In the genomic region with DNA sequence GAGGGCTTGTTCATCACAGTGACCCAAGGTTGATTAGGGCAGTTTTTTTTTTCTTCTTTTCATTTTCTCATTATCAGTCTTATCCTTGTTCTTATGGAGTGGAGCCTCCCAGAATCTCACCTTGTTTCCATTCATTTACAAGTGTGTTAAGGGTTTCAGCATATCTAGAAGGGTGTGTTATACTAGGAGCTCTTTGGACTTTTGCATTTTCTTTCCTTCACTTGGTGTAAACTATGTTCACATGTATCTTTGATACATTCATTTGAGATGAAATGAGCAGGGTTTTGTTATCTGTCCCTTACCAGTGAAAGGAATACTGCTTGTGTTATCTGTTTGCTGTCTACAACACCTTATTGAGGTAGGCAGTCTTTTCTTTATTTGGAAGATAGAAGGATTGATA, we compare ENCODE assay signal across 19 cellular contexts.
DNase-seq lines count a peak whose midpoint lies in the region; ATAC-seq and TF ChIP-seq lines count a peak whose summit lies in the region.
"Had no signal": no experiment of that assay in that cellular context is flagged by ENCODE, and none has a peak within 500 bp of the region (broad histone marks: within the 10 kb centered on the region; RNA-seq: fewer than 3 reads in every experiment).

No MANE protein-coding gene starts in this region.

- CTCF ChIA-PET in activated CD4-positive, alpha-beta memory T cell treated with anti-CD3 and anti-CD28 coated beads, Interleukin-2, amount 10 ng/mL, durations not matched to agents 7 days and 5 days (lab: Charles Lee), result no interaction called here
- CTCF ChIA-PET in activated CD4-positive, alpha-beta memory T cell treated with anti-CD3 and anti-CD28 coated beads for 36 hours (lab: Charles Lee), result interaction anchor here (0.9 to 1.2 kb wide), 2 partner anchors 33 to 810 kb away, joined by 3 read pairs; no protein-coding TSS in a partner anchor
- CTCF ChIA-PET in WTC11 (lab: Charles Lee), result no interaction called here

- TF ChIP-seq CTCF in WTC11 (IDR thresholded peaks at IDR 0.05), result no peak
- no peak for TF ChIP-seq CTCF in vagina (IDR thresholded peaks at IDR 0.05)

- H3K27me3 Mint-ChIP-seq in activated CD4-positive, alpha-beta memory T cell treated with anti-CD3 and anti-CD28 coated beads, Interleukin-2, amount 10 ng/mL, durations not matched to agents 7 days and 5 days, result no peaks in the 10 kb centered on the region
- no peaks in the 10 kb centered on the region for H3K27me3 Mint-ChIP-seq in activated CD4-positive, alpha-beta memory T cell treated with anti-CD3 and anti-CD28 coated beads for 36 hours
- H3K27me3 Mint-ChIP-seq in natural killer cell treated with Interleukin-12 subunit alpha and Interleukin-12 subunit beta and Interleukin-15 and Interleukin-18, amount 100 ng/mL, for 72 hours, result no peaks in the 10 kb centered on the region
- H3K27me3 Mint-ChIP-seq in WTC11 (ENCODE audit: low read depth), result no peaks in the 10 kb centered on the region
- H3K27me3 Mint-ChIP-seq: CD8-positive, alpha-beta memory T cell had no signal

- no peak overlapping the region for H3K4me3 Mint-ChIP-seq in activated CD4-positive, alpha-beta memory T cell treated with anti-CD3 and anti-CD28 coated beads, Interleukin-2, amount 10 ng/mL, durations not matched to agents 7 days and 5 days
- no peak overlapping the region for H3K4me3 Mint-ChIP-seq in activated CD4-positive, alpha-beta memory T cell treated with anti-CD3 and anti-CD28 coated beads for 36 hours
- H3K4me3 Mint-ChIP-seq in natural killer cell treated with Interleukin-12 subunit alpha and Interleukin-12 subunit beta and Interleukin-15 and Interleukin-18, amount 100 ng/mL, for 72 hours, result no peak overlapping the region
- H3K4me3 Mint-ChIP-seq in WTC11, result no peak overlapping the region
- H3K4me3 Mint-ChIP-seq: CD8-positive, alpha-beta memory T cell had no signal

- no peak for ATAC-seq in natural killer cell treated with Interleukin-12 subunit alpha and Interleukin-12 subunit beta and Interleukin-15 and Interleukin-18, amount 100 ng/mL, for 72 hours
- ATAC-seq in WTC11, result no peak

- no peak overlapping the region for H3K4me3 ChIP-seq in vagina
- H3K4me3 ChIP-seq: Peyer's patch, SJCRH30 had no signal

- H3K9me3 Mint-ChIP-seq in activated CD4-positive, alpha-beta memory T cell treated with anti-CD3 and anti-CD28 coated beads, Interleukin-2, amount 10 ng/mL, durations not matched to agents 7 days and 5 days, result no peaks in the 10 kb centered on the region
- H3K9me3 Mint-ChIP-seq in activated CD4-positive, alpha-beta memory T cell treated with anti-CD3 and anti-CD28 coated beads for 36 hours, result no peaks in the 10 kb centered on the region
- H3K9me3 Mint-ChIP-seq in natural killer cell treated with Interleukin-12 subunit alpha and Interleukin-12 subunit beta and Interleukin-15 and Interleukin-18, amount 100 ng/mL, for 72 hours, result no peaks in the 10 kb centered on the region
- H3K9me3 Mint-ChIP-seq in WTC11, result no peaks in the 10 kb centered on the region
- H3K9me3 Mint-ChIP-seq: CD8-positive, alpha-beta memory T cell had no signal

- intact Hi-C loops in activated CD4-positive, alpha-beta memory T cell treated with anti-CD3 and anti-CD28 coated beads for 36 hours (cut with micrococcal nuclease), result loop anchor here (1.0 to 10.0 kb wide), 3 partner anchors 257 to 814 kb away; a partner anchor contains a TSS
- intact Hi-C loops in vagina (cut with DNase I), result no loop called here

- no peak overlapping the region for H3K27ac ChIP-seq in vagina
- H3K27ac ChIP-seq: Peyer's patch, SJCRH30 had no signal

- no peaks in the 10 kb centered on the region for H3K36me3 ChIP-seq in vagina
- H3K36me3 ChIP-seq: Peyer's patch, SJCRH30 had no signal

- peaks cover 3% of the 10 kb centered on the region for H3K36me3 Mint-ChIP-seq in activated CD4-positive, alpha-beta memory T cell treated with anti-CD3 and anti-CD28 coated beads, Interleukin-2, amount 10 ng/mL, durations not matched to agents 7 days and 5 days (ENCODE audit: low read depth)
- H3K36me3 Mint-ChIP-seq in activated CD4-positive, alpha-beta memory T cell treated with anti-CD3 and anti-CD28 coated beads for 36 hours, result no peaks in the 10 kb centered on the region
- H3K36me3 Mint-ChIP-seq in natural killer cell treated with Interleukin-12 subunit alpha and Interleukin-12 subunit beta and Interleukin-15 and Interleukin-18, amount 100 ng/mL, for 72 hours, result no peaks in the 10 kb centered on the region
- H3K36me3 Mint-ChIP-seq in WTC11, result no peaks in the 10 kb centered on the region

- no peaks in the 10 kb centered on the region for H3K4me1 ChIP-seq in vagina
- H3K4me1 ChIP-seq: Peyer's patch, SJCRH30 had no signal

- no peaks in the 10 kb centered on the region for H3K27me3 ChIP-seq in vagina
- H3K27me3 ChIP-seq: Peyer's patch, SJCRH30 had no signal

- H3K4me1 Mint-ChIP-seq in activated CD4-positive, alpha-beta memory T cell treated with anti-CD3 and anti-CD28 coated beads, Interleukin-2, amount 10 ng/mL, durations not matched to agents 7 days and 5 days, result peaks cover 17% of the 10 kb centered on the region
- peaks cover 26% of the 10 kb centered on the region for H3K4me1 Mint-ChIP-seq in activated CD4-positive, alpha-beta memory T cell treated with anti-CD3 and anti-CD28 coated beads for 36 hours (ENCODE audit: low read depth)
- H3K4me1 Mint-ChIP-seq in natural killer cell treated with Interleukin-12 subunit alpha and Interleukin-12 subunit beta and Interleukin-15 and Interleukin-18, amount 100 ng/mL, for 72 hours (ENCODE audit: low read depth in 2 of 2), result peaks cover 17% of the 10 kb centered on the region in 2 donors
- H3K4me1 Mint-ChIP-seq in WTC11, result no peaks in the 10 kb centered on the region

- TF ChIP-seq POLR2A in vagina (IDR thresholded peaks at IDR 0.05), result no peak

- in situ Hi-C loops in G401 (cut with HindIII; ENCODE audit: low sequenced_read_pairs), result no loop called here

- DNase-seq in activated CD4-positive, alpha-beta memory T cell treated with anti-CD3 and anti-CD28 coated beads, Interleukin-2, amount 10 ng/mL, durations not matched to agents 7 days and 5 days, result no peak
- DNase-seq in activated CD4-positive, alpha-beta memory T cell treated with anti-CD3 and anti-CD28 coated beads for 36 hours, result no peak
- DNase-seq in G401 (ENCODE audit: low spot score) (peak; percentile 20), cerebellar cortex (ENCODE audit: low spot score) (peak; percentile 7), NCI-H82 treated with DMSO at 0.1 percent for 48 hours (lab: John Stamatoyannopoulos, UW; ENCODE audit: unreplicated experiment) (no peak), WTC11 (ENCODE audit: low spot score) (no peak), vagina (ENCODE audit: extremely low spot score in 2 of 2) (no peak)
- no peak for DNase-seq in natural killer cell treated with Interleukin-12 subunit alpha and Interleukin-12 subunit beta and Interleukin-15 and Interleukin-18, amount 100 ng/mL, for 72 hours (ENCODE audit: low spot score)
- DNase-seq: C1 segment of cervical spinal cord; Calu3; CD8-positive, alpha-beta memory T cell; GDM1; Karpas-422; NCI-H2081 treated with DMSO at 0.1 percent for 48 hours; NCI-H2171 treated with DMSO at 0.1 percent for 48 hours; NCI-H524 treated with DMSO at 0.1 percent for 48 hours; NCI-H82; Peyer's patch; SJCRH30 had no signal

- peak overlapping the region; percentile 28 for H3K27ac Mint-ChIP-seq in activated CD4-positive, alpha-beta memory T cell treated with anti-CD3 and anti-CD28 coated beads, Interleukin-2, amount 10 ng/mL, durations not matched to agents 7 days and 5 days
- H3K27ac Mint-ChIP-seq in activated CD4-positive, alpha-beta memory T cell treated with anti-CD3 and anti-CD28 coated beads for 36 hours, result no peak overlapping the region
- H3K27ac Mint-ChIP-seq in natural killer cell treated with Interleukin-12 subunit alpha and Interleukin-12 subunit beta and Interleukin-15 and Interleukin-18, amount 100 ng/mL, for 72 hours, result peak overlapping the region; percentile 49 to 73
- no peak overlapping the region for H3K27ac Mint-ChIP-seq in WTC11

- H3K9me3 ChIP-seq in vagina, result no peaks in the 10 kb centered on the region
- H3K9me3 ChIP-seq: Peyer's patch, SJCRH30 had no signal

- POLR2A ChIA-PET in activated CD4-positive, alpha-beta memory T cell treated with anti-CD3 and anti-CD28 coated beads, Interleukin-2, amount 10 ng/mL, durations not matched to agents 7 days and 5 days (lab: Charles Lee), result interaction anchor here (0.7 kb wide), 1 partner anchor 14 kb away, joined by 3 read pairs; no protein-coding TSS in a partner anchor
- POLR2A ChIA-PET in activated CD4-positive, alpha-beta memory T cell treated with anti-CD3 and anti-CD28 coated beads for 36 hours (lab: Charles Lee), result no interaction called here
- POLR2A ChIA-PET in WTC11 (lab: Charles Lee), result no interaction called here

TF ChIP-seq in WTC11, 78 proteins besides CTCF, POLR2A, EP300 and RAD21 (continues in another document):
- TF ChIP-seq GTF2I (CRISPR knock-in tag; conservative IDR thresholded peaks at IDR 0.05), result no peak
- no peak for TF ChIP-seq RELA (CRISPR knock-in tag; IDR thresholded peaks at IDR 0.05; ENCODE audit: borderline replicate concordance)
- TF ChIP-seq, protein P1, sequence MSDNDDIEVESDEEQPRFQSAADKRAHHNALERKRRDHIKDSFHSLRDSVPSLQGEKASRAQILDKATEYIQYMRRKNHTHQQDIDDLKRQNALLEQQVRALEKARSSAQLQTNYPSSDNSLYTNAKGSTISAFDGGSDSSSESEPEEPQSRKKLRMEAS (CRISPR knock-in tag; IDR thresholded peaks at IDR 0.05), result no peak
- no peak for TF ChIP-seq GRHL2 (CRISPR knock-in tag; IDR thresholded peaks at IDR 0.05; ENCODE audit: insufficient replicate concordance, severe bottlenecking)
- no peak for TF ChIP-seq NFE2L1 (CRISPR knock-in tag; IDR thresholded peaks at IDR 0.05)
- TF ChIP-seq NFYB (CRISPR knock-in tag; conservative IDR thresholded peaks at IDR 0.05; ENCODE audit: low read depth), result no peak
- TF ChIP-seq, protein P2, sequence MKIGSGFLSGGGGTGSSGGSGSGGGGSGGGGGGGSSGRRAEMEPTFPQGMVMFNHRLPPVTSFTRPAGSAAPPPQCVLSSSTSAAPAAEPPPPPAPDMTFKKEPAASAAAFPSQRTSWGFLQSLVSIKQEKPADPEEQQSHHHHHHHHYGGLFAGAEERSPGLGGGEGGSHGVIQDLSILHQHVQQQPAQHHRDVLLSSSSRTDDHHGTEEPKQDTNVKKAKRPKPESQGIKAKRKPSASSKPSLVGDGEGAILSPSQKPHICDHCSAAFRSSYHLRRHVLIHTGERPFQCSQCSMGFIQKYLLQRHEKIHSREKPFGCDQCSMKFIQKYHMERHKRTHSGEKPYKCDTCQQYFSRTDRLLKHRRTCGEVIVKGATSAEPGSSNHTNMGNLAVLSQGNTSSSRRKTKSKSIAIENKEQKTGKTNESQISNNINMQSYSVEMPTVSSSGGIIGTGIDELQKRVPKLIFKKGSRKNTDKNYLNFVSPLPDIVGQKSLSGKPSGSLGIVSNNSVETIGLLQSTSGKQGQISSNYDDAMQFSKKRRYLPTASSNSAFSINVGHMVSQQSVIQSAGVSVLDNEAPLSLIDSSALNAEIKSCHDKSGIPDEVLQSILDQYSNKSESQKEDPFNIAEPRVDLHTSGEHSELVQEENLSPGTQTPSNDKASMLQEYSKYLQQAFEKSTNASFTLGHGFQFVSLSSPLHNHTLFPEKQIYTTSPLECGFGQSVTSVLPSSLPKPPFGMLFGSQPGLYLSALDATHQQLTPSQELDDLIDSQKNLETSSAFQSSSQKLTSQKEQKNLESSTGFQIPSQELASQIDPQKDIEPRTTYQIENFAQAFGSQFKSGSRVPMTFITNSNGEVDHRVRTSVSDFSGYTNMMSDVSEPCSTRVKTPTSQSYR (CRISPR knock-in tag; IDR thresholded peaks at IDR 0.05), result no peak

Comparison
In these comparisons a context has a peak if more than half of its experiments do, and no peak if none do; other contexts are left out.
1. H3K27ac Mint-ChIP-seq: peak in activated CD4-positive, alpha-beta memory T cell treated with anti-CD3 and anti-CD28 coated beads, Interleukin-2, amount 10 ng/mL, durations not matched to agents 7 days and 5 days (single experiment) and natural killer cell treated with Interleukin-12 subunit alpha and Interleukin-12 subunit beta and Interleukin-15 and Interleukin-18, amount 100 ng/mL, for 72 hours (2 of 2); none in activated CD4-positive, alpha-beta memory T cell treated with anti-CD3 and anti-CD28 coated beads for 36 hours (single experiment) and WTC11 (single experiment).
2. DNase-seq: peak in G401 (single experiment) and cerebellar cortex (single experiment); none in activated CD4-positive, alpha-beta memory T cell treated with anti-CD3 and anti-CD28 coated beads, Interleukin-2, amount 10 ng/mL, durations not matched to agents 7 days and 5 days (single experiment), activated CD4-positive, alpha-beta memory T cell treated with anti-CD3 and anti-CD28 coated beads for 36 hours (single experiment), natural killer cell treated with Interleukin-12 subunit alpha and Interleukin-12 subunit beta and Interleukin-15 and Interleukin-18, amount 100 ng/mL, for 72 hours (single experiment), NCI-H82 treated with DMSO at 0.1 percent for 48 hours (single experiment), WTC11 (single experiment) and vagina (0 of 2).